In the genomic region with DNA sequence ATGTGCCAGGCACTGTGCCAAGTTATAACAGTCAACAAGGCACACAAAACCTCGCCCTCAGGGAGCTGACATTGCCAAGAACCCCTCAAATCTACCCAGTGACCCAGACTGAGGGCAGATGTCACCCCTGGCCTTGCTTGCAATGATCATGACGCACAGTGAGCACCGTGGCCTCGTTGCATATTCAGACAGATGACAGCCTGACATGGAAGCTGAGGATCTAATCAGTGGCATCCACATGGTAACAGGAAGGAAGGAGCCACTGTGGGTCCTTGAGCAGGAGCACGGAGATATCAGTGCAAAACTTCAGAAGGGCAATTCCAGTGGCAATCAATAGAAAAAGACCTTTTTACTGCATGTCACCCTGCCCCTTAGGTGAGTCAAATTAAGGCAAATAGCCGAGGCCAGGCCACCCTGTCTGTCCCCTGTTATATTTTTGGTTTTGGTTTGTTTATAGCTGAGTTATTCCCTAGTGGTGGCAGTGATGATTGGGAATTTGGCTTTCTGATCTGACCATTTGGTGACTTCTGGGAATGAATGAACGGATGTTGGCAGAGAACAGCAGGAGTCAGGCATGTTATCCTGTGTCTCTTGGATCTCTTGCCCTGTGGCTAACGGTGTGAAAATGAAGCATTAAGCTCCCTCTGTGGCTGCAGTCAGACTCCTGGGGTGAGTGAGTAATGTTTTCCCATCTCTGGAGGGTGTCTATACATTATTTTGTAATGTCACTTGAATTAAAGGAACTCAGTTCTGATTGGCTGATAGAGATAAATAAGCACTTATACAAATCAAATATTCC, we compare ENCODE assay signal across 1 cellular context.
TF ChIP-seq lines count a peak whose summit lies in the region.

No MANE protein-coding gene starts in this region.

TF ChIP-seq in K562, 482 proteins besides CTCF, POLR2A, EP300 and RAD21 (continued from another document and continues in another):
- TF ChIP-seq, protein P1, sequence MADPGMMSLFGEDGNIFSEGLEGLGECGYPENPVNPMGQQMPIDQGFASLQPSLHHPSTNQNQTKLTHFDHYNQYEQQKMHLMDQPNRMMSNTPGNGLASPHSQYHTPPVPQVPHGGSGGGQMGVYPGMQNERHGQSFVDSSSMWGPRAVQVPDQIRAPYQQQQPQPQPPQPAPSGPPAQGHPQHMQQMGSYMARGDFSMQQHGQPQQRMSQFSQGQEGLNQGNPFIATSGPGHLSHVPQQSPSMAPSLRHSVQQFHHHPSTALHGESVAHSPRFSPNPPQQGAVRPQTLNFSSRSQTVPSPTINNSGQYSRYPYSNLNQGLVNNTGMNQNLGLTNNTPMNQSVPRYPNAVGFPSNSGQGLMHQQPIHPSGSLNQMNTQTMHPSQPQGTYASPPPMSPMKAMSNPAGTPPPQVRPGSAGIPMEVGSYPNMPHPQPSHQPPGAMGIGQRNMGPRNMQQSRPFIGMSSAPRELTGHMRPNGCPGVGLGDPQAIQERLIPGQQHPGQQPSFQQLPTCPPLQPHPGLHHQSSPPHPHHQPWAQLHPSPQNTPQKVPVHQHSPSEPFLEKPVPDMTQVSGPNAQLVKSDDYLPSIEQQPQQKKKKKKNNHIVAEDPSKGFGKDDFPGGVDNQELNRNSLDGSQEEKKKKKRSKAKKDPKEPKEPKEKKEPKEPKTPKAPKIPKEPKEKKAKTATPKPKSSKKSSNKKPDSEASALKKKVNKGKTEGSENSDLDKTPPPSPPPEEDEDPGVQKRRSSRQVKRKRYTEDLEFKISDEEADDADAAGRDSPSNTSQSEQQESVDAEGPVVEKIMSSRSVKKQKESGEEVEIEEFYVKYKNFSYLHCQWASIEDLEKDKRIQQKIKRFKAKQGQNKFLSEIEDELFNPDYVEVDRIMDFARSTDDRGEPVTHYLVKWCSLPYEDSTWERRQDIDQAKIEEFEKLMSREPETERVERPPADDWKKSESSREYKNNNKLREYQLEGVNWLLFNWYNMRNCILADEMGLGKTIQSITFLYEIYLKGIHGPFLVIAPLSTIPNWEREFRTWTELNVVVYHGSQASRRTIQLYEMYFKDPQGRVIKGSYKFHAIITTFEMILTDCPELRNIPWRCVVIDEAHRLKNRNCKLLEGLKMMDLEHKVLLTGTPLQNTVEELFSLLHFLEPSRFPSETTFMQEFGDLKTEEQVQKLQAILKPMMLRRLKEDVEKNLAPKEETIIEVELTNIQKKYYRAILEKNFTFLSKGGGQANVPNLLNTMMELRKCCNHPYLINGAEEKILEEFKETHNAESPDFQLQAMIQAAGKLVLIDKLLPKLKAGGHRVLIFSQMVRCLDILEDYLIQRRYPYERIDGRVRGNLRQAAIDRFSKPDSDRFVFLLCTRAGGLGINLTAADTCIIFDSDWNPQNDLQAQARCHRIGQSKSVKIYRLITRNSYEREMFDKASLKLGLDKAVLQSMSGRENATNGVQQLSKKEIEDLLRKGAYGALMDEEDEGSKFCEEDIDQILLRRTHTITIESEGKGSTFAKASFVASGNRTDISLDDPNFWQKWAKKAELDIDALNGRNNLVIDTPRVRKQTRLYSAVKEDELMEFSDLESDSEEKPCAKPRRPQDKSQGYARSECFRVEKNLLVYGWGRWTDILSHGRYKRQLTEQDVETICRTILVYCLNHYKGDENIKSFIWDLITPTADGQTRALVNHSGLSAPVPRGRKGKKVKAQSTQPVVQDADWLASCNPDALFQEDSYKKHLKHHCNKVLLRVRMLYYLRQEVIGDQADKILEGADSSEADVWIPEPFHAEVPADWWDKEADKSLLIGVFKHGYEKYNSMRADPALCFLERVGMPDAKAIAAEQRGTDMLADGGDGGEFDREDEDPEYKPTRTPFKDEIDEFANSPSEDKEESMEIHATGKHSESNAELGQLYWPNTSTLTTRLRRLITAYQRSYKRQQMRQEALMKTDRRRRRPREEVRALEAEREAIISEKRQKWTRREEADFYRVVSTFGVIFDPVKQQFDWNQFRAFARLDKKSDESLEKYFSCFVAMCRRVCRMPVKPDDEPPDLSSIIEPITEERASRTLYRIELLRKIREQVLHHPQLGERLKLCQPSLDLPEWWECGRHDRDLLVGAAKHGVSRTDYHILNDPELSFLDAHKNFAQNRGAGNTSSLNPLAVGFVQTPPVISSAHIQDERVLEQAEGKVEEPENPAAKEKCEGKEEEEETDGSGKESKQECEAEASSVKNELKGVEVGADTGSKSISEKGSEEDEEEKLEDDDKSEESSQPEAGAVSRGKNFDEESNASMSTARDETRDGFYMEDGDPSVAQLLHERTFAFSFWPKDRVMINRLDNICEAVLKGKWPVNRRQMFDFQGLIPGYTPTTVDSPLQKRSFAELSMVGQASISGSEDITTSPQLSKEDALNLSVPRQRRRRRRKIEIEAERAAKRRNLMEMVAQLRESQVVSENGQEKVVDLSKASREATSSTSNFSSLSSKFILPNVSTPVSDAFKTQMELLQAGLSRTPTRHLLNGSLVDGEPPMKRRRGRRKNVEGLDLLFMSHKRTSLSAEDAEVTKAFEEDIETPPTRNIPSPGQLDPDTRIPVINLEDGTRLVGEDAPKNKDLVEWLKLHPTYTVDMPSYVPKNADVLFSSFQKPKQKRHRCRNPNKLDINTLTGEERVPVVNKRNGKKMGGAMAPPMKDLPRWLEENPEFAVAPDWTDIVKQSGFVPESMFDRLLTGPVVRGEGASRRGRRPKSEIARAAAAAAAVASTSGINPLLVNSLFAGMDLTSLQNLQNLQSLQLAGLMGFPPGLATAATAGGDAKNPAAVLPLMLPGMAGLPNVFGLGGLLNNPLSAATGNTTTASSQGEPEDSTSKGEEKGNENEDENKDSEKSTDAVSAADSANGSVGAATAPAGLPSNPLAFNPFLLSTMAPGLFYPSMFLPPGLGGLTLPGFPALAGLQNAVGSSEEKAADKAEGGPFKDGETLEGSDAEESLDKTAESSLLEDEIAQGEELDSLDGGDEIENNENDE (IDR thresholded peaks at IDR 0.05; ENCODE audit: low read depth, low read length) = no peak
- TF ChIP-seq ZNF316 (IDR thresholded peaks at IDR 0.05) (no peak), SAFB (IDR thresholded peaks at IDR 0.05; ENCODE audit: borderline replicate concordance, low read depth, low read length) (no peak), IRF2 (CRISPR knock-in tag; IDR thresholded peaks at IDR 0.05) (no peak), CBX3 (IDR thresholded peaks at IDR 0.05; ENCODE audit: borderline replicate concordance in 1 of 2, low read length in 2 of 2) (peak in 1 of 2 experiments; percentile 27; a peak in 1 of 3 replicates), CBX8 (IDR thresholded peaks at IDR 0.05; ENCODE audit: borderline replicate concordance, extremely low read depth, low read depth, low read length, poor library complexity, severe bottlenecking) (no peak), MYNN (IDR thresholded peaks at IDR 0.05) (no peak), MYNN (CRISPR knock-in tag; IDR thresholded peaks at IDR 0.05) (no peak), MTA2 (IDR thresholded peaks at IDR 0.05; ENCODE audit: low read depth) (0 out of 2 replicates have a peak, but pooled peaks have one; percentile 38), MTF1 (CRISPR knock-in tag; IDR thresholded peaks at IDR 0.05; ENCODE audit: borderline replicate concordance) (no peak), JUN (IDR thresholded peaks at IDR 0.05; ENCODE audit: borderline replicate concordance, low read depth, low read length) (no peak), JUN (CRISPR knock-in tag; IDR thresholded peaks at IDR 0.05; ENCODE audit: borderline replicate concordance) (no peak), PCBP2 (IDR thresholded peaks at IDR 0.05; ENCODE audit: low read depth, low read length, poor library complexity, severe bottlenecking) (no peak), MEIS2 (IDR thresholded peaks at IDR 0.05; ENCODE audit: partially characterized antibody) (peak; percentile 72), ELF2 (CRISPR knock-in tag; IDR thresholded peaks at IDR 0.05) (no peak), TEAD4 (IDR thresholded peaks at IDR 0.05; ENCODE audit: low read length) (peak; percentile 72), TEAD4 (CRISPR knock-in tag; IDR thresholded peaks at IDR 0.05; ENCODE audit: borderline replicate concordance) (no peak), RBM39 (optimal IDR thresholded peaks at IDR 0.05; ENCODE audit: low read depth, low read length) (no peak), NFE2L1 (tag; IDR thresholded peaks at IDR 0.05; ENCODE audit: borderline replicate concordance, low read depth) (no peak), HDAC3 (IDR thresholded peaks at IDR 0.05; ENCODE audit: borderline replicate concordance, partially characterized antibody) (no peak), SMARCE1 (IDR thresholded peaks at IDR 0.05) (peak; percentile 48; the same call in 1 of the 2 replicates), TCF3 (CRISPR knock-in tag; IDR thresholded peaks at IDR 0.05) (peak; percentile 81)
- TF ChIP-seq, protein P2, sequence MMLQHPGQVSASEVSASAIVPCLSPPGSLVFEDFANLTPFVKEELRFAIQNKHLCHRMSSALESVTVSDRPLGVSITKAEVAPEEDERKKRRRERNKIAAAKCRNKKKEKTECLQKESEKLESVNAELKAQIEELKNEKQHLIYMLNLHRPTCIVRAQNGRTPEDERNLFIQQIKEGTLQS (IDR thresholded peaks at IDR 0.05) = no peak
- TF ChIP-seq, protein P2 (CRISPR knock-in tag; conservative IDR thresholded peaks at IDR 0.05) = no peak
- TF ChIP-seq, protein P3, sequence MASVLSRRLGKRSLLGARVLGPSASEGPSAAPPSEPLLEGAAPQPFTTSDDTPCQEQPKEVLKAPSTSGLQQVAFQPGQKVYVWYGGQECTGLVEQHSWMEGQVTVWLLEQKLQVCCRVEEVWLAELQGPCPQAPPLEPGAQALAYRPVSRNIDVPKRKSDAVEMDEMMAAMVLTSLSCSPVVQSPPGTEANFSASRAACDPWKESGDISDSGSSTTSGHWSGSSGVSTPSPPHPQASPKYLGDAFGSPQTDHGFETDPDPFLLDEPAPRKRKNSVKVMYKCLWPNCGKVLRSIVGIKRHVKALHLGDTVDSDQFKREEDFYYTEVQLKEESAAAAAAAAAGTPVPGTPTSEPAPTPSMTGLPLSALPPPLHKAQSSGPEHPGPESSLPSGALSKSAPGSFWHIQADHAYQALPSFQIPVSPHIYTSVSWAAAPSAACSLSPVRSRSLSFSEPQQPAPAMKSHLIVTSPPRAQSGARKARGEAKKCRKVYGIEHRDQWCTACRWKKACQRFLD (CRISPR knock-in tag; IDR thresholded peaks at IDR 0.05) = 0 out of 2 replicates have a peak, but pooled peaks have one; percentile 17
- TF ChIP-seq, protein P4, sequence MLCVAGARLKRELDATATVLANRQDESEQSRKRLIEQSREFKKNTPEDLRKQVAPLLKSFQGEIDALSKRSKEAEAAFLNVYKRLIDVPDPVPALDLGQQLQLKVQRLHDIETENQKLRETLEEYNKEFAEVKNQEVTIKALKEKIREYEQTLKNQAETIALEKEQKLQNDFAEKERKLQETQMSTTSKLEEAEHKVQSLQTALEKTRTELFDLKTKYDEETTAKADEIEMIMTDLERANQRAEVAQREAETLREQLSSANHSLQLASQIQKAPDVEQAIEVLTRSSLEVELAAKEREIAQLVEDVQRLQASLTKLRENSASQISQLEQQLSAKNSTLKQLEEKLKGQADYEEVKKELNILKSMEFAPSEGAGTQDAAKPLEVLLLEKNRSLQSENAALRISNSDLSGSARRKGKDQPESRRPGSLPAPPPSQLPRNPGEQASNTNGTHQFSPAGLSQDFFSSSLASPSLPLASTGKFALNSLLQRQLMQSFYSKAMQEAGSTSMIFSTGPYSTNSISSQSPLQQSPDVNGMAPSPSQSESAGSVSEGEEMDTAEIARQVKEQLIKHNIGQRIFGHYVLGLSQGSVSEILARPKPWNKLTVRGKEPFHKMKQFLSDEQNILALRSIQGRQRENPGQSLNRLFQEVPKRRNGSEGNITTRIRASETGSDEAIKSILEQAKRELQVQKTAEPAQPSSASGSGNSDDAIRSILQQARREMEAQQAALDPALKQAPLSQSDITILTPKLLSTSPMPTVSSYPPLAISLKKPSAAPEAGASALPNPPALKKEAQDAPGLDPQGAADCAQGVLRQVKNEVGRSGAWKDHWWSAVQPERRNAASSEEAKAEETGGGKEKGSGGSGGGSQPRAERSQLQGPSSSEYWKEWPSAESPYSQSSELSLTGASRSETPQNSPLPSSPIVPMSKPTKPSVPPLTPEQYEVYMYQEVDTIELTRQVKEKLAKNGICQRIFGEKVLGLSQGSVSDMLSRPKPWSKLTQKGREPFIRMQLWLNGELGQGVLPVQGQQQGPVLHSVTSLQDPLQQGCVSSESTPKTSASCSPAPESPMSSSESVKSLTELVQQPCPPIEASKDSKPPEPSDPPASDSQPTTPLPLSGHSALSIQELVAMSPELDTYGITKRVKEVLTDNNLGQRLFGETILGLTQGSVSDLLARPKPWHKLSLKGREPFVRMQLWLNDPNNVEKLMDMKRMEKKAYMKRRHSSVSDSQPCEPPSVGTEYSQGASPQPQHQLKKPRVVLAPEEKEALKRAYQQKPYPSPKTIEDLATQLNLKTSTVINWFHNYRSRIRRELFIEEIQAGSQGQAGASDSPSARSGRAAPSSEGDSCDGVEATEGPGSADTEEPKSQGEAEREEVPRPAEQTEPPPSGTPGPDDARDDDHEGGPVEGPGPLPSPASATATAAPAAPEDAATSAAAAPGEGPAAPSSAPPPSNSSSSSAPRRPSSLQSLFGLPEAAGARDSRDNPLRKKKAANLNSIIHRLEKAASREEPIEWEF (CRISPR knock-in tag; IDR thresholded peaks at IDR 0.05) = no peak
- TF ChIP-seq, protein P5, sequence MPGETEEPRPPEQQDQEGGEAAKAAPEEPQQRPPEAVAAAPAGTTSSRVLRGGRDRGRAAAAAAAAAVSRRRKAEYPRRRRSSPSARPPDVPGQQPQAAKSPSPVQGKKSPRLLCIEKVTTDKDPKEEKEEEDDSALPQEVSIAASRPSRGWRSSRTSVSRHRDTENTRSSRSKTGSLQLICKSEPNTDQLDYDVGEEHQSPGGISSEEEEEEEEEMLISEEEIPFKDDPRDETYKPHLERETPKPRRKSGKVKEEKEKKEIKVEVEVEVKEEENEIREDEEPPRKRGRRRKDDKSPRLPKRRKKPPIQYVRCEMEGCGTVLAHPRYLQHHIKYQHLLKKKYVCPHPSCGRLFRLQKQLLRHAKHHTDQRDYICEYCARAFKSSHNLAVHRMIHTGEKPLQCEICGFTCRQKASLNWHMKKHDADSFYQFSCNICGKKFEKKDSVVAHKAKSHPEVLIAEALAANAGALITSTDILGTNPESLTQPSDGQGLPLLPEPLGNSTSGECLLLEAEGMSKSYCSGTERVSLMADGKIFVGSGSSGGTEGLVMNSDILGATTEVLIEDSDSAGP (CRISPR knock-in tag; IDR thresholded peaks at IDR 0.05) = no peak
